Comparison of ENCODE assay signal across 11 cellular contexts in genomic region chr2:98378901-98379300, GRCh38. TPM values are rescaled to one million over a fixed set of nuclear protein-coding genes. Genes with fewer than 3 reads are reported as not detected.
A peak's percentile ranks its signal among the peaks of the same experiment; 100 is the strongest.
DNase-seq lines count a peak whose midpoint lies in the region; ATAC-seq and TF ChIP-seq lines count a peak whose summit lies in the region.
"Had no signal": no experiment of that assay in that cellular context is flagged by ENCODE, and none has a peak within 500 bp of the region (broad histone marks: within the 10 kb centered on the region; RNA-seq: fewer than 3 reads in every experiment).

No MANE protein-coding gene starts in this region.

- no peak overlapping the region for H3K4me3 Mint-ChIP-seq in CD4-positive, alpha-beta memory T cell

- no peaks in the 10 kb centered on the region for H3K27me3 ChIP-seq in SJCRH30
- H3K27me3 ChIP-seq in foreskin keratinocyte, result peaks cover 51% of the 10 kb centered on the region
- no peaks in the 10 kb centered on the region for H3K27me3 ChIP-seq in CD4-positive, alpha-beta memory T cell (ENCODE audit: insufficient read depth, low read length)

- POLR2A ChIA-PET in CD4-positive, alpha-beta memory T cell (lab: Charles Lee; ENCODE audit: partially characterized antibody), result no interaction called here

- no peaks in the 10 kb centered on the region for H3K36me3 ChIP-seq in SJCRH30
- no peaks in the 10 kb centered on the region for H3K36me3 ChIP-seq in CD4-positive, alpha-beta memory T cell (ENCODE audit: insufficient read depth, low read length)

- H3K27ac Mint-ChIP-seq in CD4-positive, alpha-beta memory T cell, result no peak overlapping the region

- intact Hi-C loops in sciatic nerve (cut with DNase I), result no loop called here
- intact Hi-C loops in CD4-positive, alpha-beta memory T cell (cut with micrococcal nuclease), result no loop called here

- no peaks in the 10 kb centered on the region for H3K4me1 Mint-ChIP-seq in CD4-positive, alpha-beta memory T cell

- H3K9me3 ChIP-seq in SJCRH30 (replicated peaks), result no peaks in the 10 kb centered on the region
- H3K9me3 ChIP-seq in CD4-positive, alpha-beta memory T cell (ENCODE audit: control insufficient read depth in 1 of 2, low read length in 2 of 2), result no peaks in the 10 kb centered on the region

- DNase-seq in HT1080 (ENCODE audit: low read depth) (peak; percentile 67), SJCRH30 (peak; percentile 74 to 81), foreskin keratinocyte (peak; percentile 14 to 25), sciatic nerve (ENCODE audit: low spot score) (no peak), AML-193 (lab: John Stamatoyannopoulos, UW) (no peak), NCI-H2227 treated with DMSO at 0.1 percent for 48 hours (lab: John Stamatoyannopoulos, UW) (no peak), NCI-H774 (lab: John Stamatoyannopoulos, UW) (no peak)
- no peak for DNase-seq in CD4-positive, alpha-beta memory T cell
- DNase-seq: GDM1; stimulated activated CD4-positive, alpha-beta T cell treated with anti-CD3 and anti-CD28 coated beads, Interleukin-12 subunit alpha, Interleukin-12 subunit beta, amount 100 ng/mL, for 4 hours had no signal

- H3K4me1 ChIP-seq in SJCRH30 (peaks cover 40% of the 10 kb centered on the region), foreskin keratinocyte (no peaks in the 10 kb centered on the region)
- H3K4me1 ChIP-seq in CD4-positive, alpha-beta memory T cell (ENCODE audit: insufficient read depth, low read length), result no peaks in the 10 kb centered on the region

- H3K36me3 Mint-ChIP-seq in CD4-positive, alpha-beta memory T cell, result no peaks in the 10 kb centered on the region

- no peaks in the 10 kb centered on the region for H3K9me3 Mint-ChIP-seq in CD4-positive, alpha-beta memory T cell

- H3K27ac ChIP-seq in SJCRH30 (peak overlapping the region; percentile 40), foreskin keratinocyte (no peak overlapping the region)
- H3K27ac ChIP-seq in CD4-positive, alpha-beta memory T cell (ENCODE audit: low read depth, low read length), result no peak overlapping the region
- H3K27ac ChIP-seq: SK-N-MC had no signal

- TF ChIP-seq CTCF in foreskin keratinocyte (conservative IDR thresholded peaks at IDR 0.05), result no peak

- ATAC-seq in foreskin keratinocyte (no peak), sciatic nerve (peak; percentile 62)

- peaks cover 6 to 10% of the 10 kb centered on the region in 2 donors for H3K27me3 Mint-ChIP-seq in CD4-positive, alpha-beta memory T cell

- H3K4me3 ChIP-seq in SJCRH30, result no peak overlapping the region
- no peak overlapping the region for H3K4me3 ChIP-seq in CD4-positive, alpha-beta memory T cell (ENCODE audit: low read length in 2 of 2)
- H3K4me3 ChIP-seq: SK-N-MC had no signal

- CTCF ChIA-PET in CD4-positive, alpha-beta memory T cell (lab: Charles Lee; ENCODE audit: partially characterized antibody), result interaction anchor here (2.5 kb wide), 2 partner anchors 14 to 572 kb away, joined by 8 to 10 read pairs; no protein-coding TSS in a partner anchor

RNA-seq across cellular contexts. Expression of gene CNGA3, which starts 32.6 kb away (rescaled TPM):
- total RNA-seq in HT1080 (2014; rRNA removed; shearing (Covaris generic)), result not detected in 2 replicates
- polyA plus RNA-seq in HT1080 (2015; cell fraction: cytosol; rRNA removed), result not detected in 2 replicates
- polyA plus RNA-seq in HT1080 (2015; cell fraction: nucleus; rRNA removed), result not detected in 2 replicates
- 0.08 TPM in 1 of 2 replicates, not detected in the other for total RNA-seq in SJCRH30 (2014; rRNA removed; shearing (Covaris generic))
- total RNA-seq in foreskin keratinocyte, result not detected in 2 replicates
- not detected in 2 replicates for polyA plus RNA-seq in foreskin keratinocyte
- not detected for total RNA-seq in sciatic nerve
- not detected for total RNA-seq in CD4-positive, alpha-beta memory T cell
- polyA plus RNA-seq in CD4-positive, alpha-beta memory T cell, result not detected

Comparison
In these comparisons a context has a peak if more than half of its experiments do, and no peak if none do; other contexts are left out.
1. DNase-seq: peak in HT1080 (single experiment), SJCRH30 (2 of 2) and foreskin keratinocyte (2 of 2); none in sciatic nerve (single experiment), AML-193 (0 of 2), NCI-H2227 treated with DMSO at 0.1 percent for 48 hours (single experiment), CD4-positive, alpha-beta memory T cell (0 of 5) and NCI-H774 (single experiment).